16 cellular contexts compared by ENCODE assay signal in the genomic region with DNA sequence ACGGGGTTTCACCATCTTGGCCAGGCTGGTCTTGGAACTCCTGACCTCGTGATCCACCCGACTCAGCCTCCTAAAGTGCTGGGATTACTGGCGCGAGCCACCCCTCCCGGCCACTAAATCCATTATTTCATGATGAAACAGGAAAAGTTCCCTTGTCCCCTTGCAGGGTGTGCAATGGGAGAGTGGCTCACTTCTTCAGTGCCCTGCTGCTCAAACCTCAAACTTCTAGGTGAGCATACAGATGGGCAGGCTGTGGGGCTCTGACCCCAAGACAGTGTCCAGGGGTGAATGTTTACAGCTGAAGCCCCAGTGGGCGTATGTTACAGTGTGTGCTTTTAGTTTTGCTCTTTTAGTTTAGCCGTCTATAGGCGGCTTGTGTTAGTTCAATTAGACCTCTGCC. TPM values are rescaled to one million over a fixed set of nuclear protein-coding genes. Genes with fewer than 3 reads are reported as not detected.
A peak's percentile ranks its signal among the peaks of the same experiment; 100 is the strongest.
DNase-seq lines count a peak whose midpoint lies in the region; ATAC-seq and TF ChIP-seq lines count a peak whose summit lies in the region.
"Had no signal": no experiment of that assay in that cellular context is flagged by ENCODE, and none has a peak within 500 bp of the region (broad histone marks: within the 10 kb centered on the region; RNA-seq: fewer than 3 reads in every experiment).

No MANE protein-coding gene starts in this region.

- H3K9me3 ChIP-seq in Loucy (ENCODE audit: insufficient read depth, low read depth, low read length): no peaks in the 10 kb centered on the region
- no peaks in the 10 kb centered on the region for H3K9me3 ChIP-seq in transverse colon
- H3K9me3 ChIP-seq in CD4-positive, alpha-beta memory T cell (ENCODE audit: control insufficient read depth in 1 of 2, low read length in 2 of 2): no peaks in the 10 kb centered on the region
- H3K9me3 ChIP-seq: pancreas had no signal

- H3K9ac ChIP-seq in Loucy (ENCODE audit: low read depth, low read length, poor library complexity, severe bottlenecking): no peak overlapping the region

- no peaks in the 10 kb centered on the region for H3K36me3 ChIP-seq in Loucy (ENCODE audit: insufficient read depth, low read length)
- no peaks in the 10 kb centered on the region for H3K36me3 ChIP-seq in transverse colon
- H3K36me3 ChIP-seq in CD4-positive, alpha-beta memory T cell (ENCODE audit: insufficient read depth, low read length): no peaks in the 10 kb centered on the region
- H3K36me3 ChIP-seq: pancreas had no signal

- no peak overlapping the region for H3K4me2 ChIP-seq in Loucy (ENCODE audit: low read depth, low read length, poor library complexity, severe bottlenecking)

- no peak for TF ChIP-seq EP300 in transverse colon (IDR thresholded peaks at IDR 0.05; ENCODE audit: low read depth)

- TF ChIP-seq CTCF in Loucy (conservative IDR thresholded peaks at IDR 0.05; ENCODE audit: low read length) (no peak), mesothelial cell of epicardium (IDR thresholded peaks at IDR 0.05; ENCODE audit: unreplicated experiment) (no peak), transverse colon (IDR thresholded peaks at IDR 0.05) (no peak)

- no peaks in the 10 kb centered on the region for H3K9me2 ChIP-seq in Loucy (replicated peaks; ENCODE audit: low read depth, low read length)

- H4K20me1 ChIP-seq in Loucy (ENCODE audit: insufficient read depth, low read length, poor library complexity, severe bottlenecking): no peaks in the 10 kb centered on the region

- ATAC-seq in HG02623 (IDR thresholded peaks at IDR 0.05; ENCODE audit: unreplicated experiment): no peak

- in situ Hi-C loops in transverse colon (cut with MboI; ENCODE audit: low pct_ligation_motif_present in 1 of 4, low pct_unique_long_range_greater_than_20kb in 1 of 4, low sequenced_read_pairs in 3 of 4): no loop called here

- H3K4me1 ChIP-seq in Loucy (ENCODE audit: insufficient read depth, low read length, poor library complexity, severe bottlenecking) (peaks cover 8% of the 10 kb centered on the region), transverse colon (peaks cover 0 to 10% (median 2%) of the 10 kb centered on the region in 4 donors)
- no peaks in the 10 kb centered on the region for H3K4me1 ChIP-seq in CD4-positive, alpha-beta memory T cell (ENCODE audit: insufficient read depth, low read length)
- H3K4me1 ChIP-seq: pancreas had no signal

- H3F3A ChIP-seq in Loucy (ENCODE audit: low read depth): no peaks in the 10 kb centered on the region

- peak overlapping the region; percentile 70 to 85 (median 78) for H3K27ac ChIP-seq in transverse colon
- no peak overlapping the region for H3K27ac ChIP-seq in CD4-positive, alpha-beta memory T cell (ENCODE audit: low read depth, low read length)
- H3K27ac ChIP-seq: pancreas had no signal

- CTCF ChIA-PET in CD4-positive, alpha-beta memory T cell (lab: Charles Lee; ENCODE audit: partially characterized antibody): interaction anchor here (0.7 kb wide), 1 partner anchor 17 kb away, joined by 3 read pairs; no protein-coding TSS in a partner anchor

- H3K4me3 Mint-ChIP-seq in dendritic cell treated with granulocyte-macrophage colony-stimulating factor and Interleukin-4, amounts not matched to agents 40 ng/mL and 50 ng/mL, for 4 days: no peak overlapping the region
- no peak overlapping the region for H3K4me3 Mint-ChIP-seq in mesothelial cell of epicardium
- H3K4me3 Mint-ChIP-seq in CD4-positive, alpha-beta memory T cell: no peak overlapping the region
- H3K4me3 Mint-ChIP-seq: activated naive CD4-positive, alpha-beta T cell treated with anti-CD3 and anti-CD28 coated beads, Interleukin-2, amount 50 U/mL, for 24 hours; stimulated activated naive CD8-positive, alpha-beta T cell treated with anti-CD3 and anti-CD28 coated beads, Interleukin-15, Interleukin-2, amounts not matched to agents 100 ng/mL and 50 ng/mL, for 24 hours had no signal

- H3K4me3 ChIP-seq in Loucy (ENCODE audit: low read length, poor library complexity, severe bottlenecking) (no peak overlapping the region), transverse colon (no peak overlapping the region)
- no peak overlapping the region for H3K4me3 ChIP-seq in CD4-positive, alpha-beta memory T cell (ENCODE audit: low read length in 2 of 2)
- H3K4me3 ChIP-seq: pancreas had no signal

- H3K27me3 ChIP-seq in Loucy (ENCODE audit: insufficient read depth, low read length, poor library complexity, severe bottlenecking): no peaks in the 10 kb centered on the region
- no peaks in the 10 kb centered on the region for H3K27me3 ChIP-seq in transverse colon
- H3K27me3 ChIP-seq in CD4-positive, alpha-beta memory T cell (ENCODE audit: insufficient read depth, low read length): no peaks in the 10 kb centered on the region
- H3K27me3 ChIP-seq: pancreas had no signal

- no peaks in the 10 kb centered on the region for H3K36me3 Mint-ChIP-seq in dendritic cell treated with granulocyte-macrophage colony-stimulating factor and Interleukin-4, amounts not matched to agents 40 ng/mL and 50 ng/mL, for 4 days (ENCODE audit: low read depth)
- peaks cover 3% of the 10 kb centered on the region for H3K36me3 Mint-ChIP-seq in mesothelial cell of epicardium
- H3K36me3 Mint-ChIP-seq in CD4-positive, alpha-beta memory T cell: no peaks in the 10 kb centered on the region
- H3K36me3 Mint-ChIP-seq: activated naive CD4-positive, alpha-beta T cell treated with anti-CD3 and anti-CD28 coated beads, Interleukin-2, amount 50 U/mL, for 24 hours had no signal

- no peaks in the 10 kb centered on the region for H3K79me2 ChIP-seq in Loucy (ENCODE audit: insufficient read depth, low read length)

- WGBS in transverse colon (ENCODE audit: low coverage in 1 of 2), 2 donors: 78% methylated on average over 9 of the region's 9 CpGs; no CpG with 5 or more reads in 1 of the 2 donors

- H3K27ac Mint-ChIP-seq in dendritic cell treated with granulocyte-macrophage colony-stimulating factor and Interleukin-4, amounts not matched to agents 40 ng/mL and 50 ng/mL, for 4 days: peak overlapping the region; percentile 94
- peak overlapping the region; percentile 25 for H3K27ac Mint-ChIP-seq in mesothelial cell of epicardium
- H3K27ac Mint-ChIP-seq in CD4-positive, alpha-beta memory T cell: no peak overlapping the region
- H3K27ac Mint-ChIP-seq: activated naive CD4-positive, alpha-beta T cell treated with anti-CD3 and anti-CD28 coated beads, Interleukin-2, amount 50 U/mL, for 24 hours had no signal

- H3K9me3 Mint-ChIP-seq in dendritic cell treated with granulocyte-macrophage colony-stimulating factor and Interleukin-4, amounts not matched to agents 40 ng/mL and 50 ng/mL, for 4 days: no peaks in the 10 kb centered on the region
- no peaks in the 10 kb centered on the region for H3K9me3 Mint-ChIP-seq in mesothelial cell of epicardium
- no peaks in the 10 kb centered on the region for H3K9me3 Mint-ChIP-seq in CD4-positive, alpha-beta memory T cell
- H3K9me3 Mint-ChIP-seq: activated naive CD4-positive, alpha-beta T cell treated with anti-CD3 and anti-CD28 coated beads, Interleukin-2, amount 50 U/mL, for 24 hours; stimulated activated naive CD8-positive, alpha-beta T cell treated with anti-CD3 and anti-CD28 coated beads, Interleukin-15, Interleukin-2, amounts not matched to agents 100 ng/mL and 50 ng/mL, for 24 hours had no signal

- POLR2A ChIA-PET in CD4-positive, alpha-beta memory T cell (lab: Charles Lee; ENCODE audit: partially characterized antibody): no interaction called here

- DNase-seq in mesothelial cell of epicardium (ENCODE audit: low spot score in 2 of 2, unreplicated experiment in 2 of 2) (no peak), transverse colon (no peak), midbrain (lab: John Stamatoyannopoulos, UW) (no peak)
- no peak for DNase-seq in CD4-positive, alpha-beta memory T cell
- DNase-seq: cortex of kidney; pancreas; RPMI8226; stimulated activated CD4-positive, alpha-beta T cell treated with anti-CD3 and anti-CD28 coated beads, Interleukin-4, amount 100 ng/mL, for 24 hours had no signal

- peak overlapping the region; percentile 83; the same call in 1 of the 2 replicates for H2AFZ ChIP-seq in Loucy (ENCODE audit: low read length)

- peaks cover 23% of the 10 kb centered on the region for H3K4me1 Mint-ChIP-seq in dendritic cell treated with granulocyte-macrophage colony-stimulating factor and Interleukin-4, amounts not matched to agents 40 ng/mL and 50 ng/mL, for 4 days (ENCODE audit: low read depth)
- no peaks in the 10 kb centered on the region for H3K4me1 Mint-ChIP-seq in mesothelial cell of epicardium
- H3K4me1 Mint-ChIP-seq in CD4-positive, alpha-beta memory T cell: no peaks in the 10 kb centered on the region

- H3K27me3 Mint-ChIP-seq in dendritic cell treated with granulocyte-macrophage colony-stimulating factor and Interleukin-4, amounts not matched to agents 40 ng/mL and 50 ng/mL, for 4 days: peaks cover 2% of the 10 kb centered on the region
- no peaks in the 10 kb centered on the region for H3K27me3 Mint-ChIP-seq in mesothelial cell of epicardium (ENCODE audit: low read depth)
- peaks cover 5 to 10% of the 10 kb centered on the region in 2 donors for H3K27me3 Mint-ChIP-seq in CD4-positive, alpha-beta memory T cell
- H3K27me3 Mint-ChIP-seq: activated naive CD4-positive, alpha-beta T cell treated with anti-CD3 and anti-CD28 coated beads, Interleukin-2, amount 50 U/mL, for 24 hours; stimulated activated naive CD8-positive, alpha-beta T cell treated with anti-CD3 and anti-CD28 coated beads, Interleukin-15, Interleukin-2, amounts not matched to agents 100 ng/mL and 50 ng/mL, for 24 hours had no signal

- intact Hi-C loops in dendritic cell treated with granulocyte-macrophage colony-stimulating factor and Interleukin-4, amounts not matched to agents 40 ng/mL and 50 ng/mL, for 4 days (cut with micrococcal nuclease): no loop called here
- intact Hi-C loops in transverse colon (cut with DNase I; ENCODE audit: low total_unique reads): no loop called here
- intact Hi-C loops in CD4-positive, alpha-beta memory T cell (cut with micrococcal nuclease): no loop called here

- no peak for TF ChIP-seq POLR2A in transverse colon (IDR thresholded peaks at IDR 0.05)

RNA-seq across cellular contexts. Expression of a gene that starts 34.7 kb away (rescaled TPM):
- 54.5 to 57.1 TPM (median 54.8 TPM) in 3 replicates for total RNA-seq in mesothelial cell of epicardium
- 10 to 100 TPM; 12.0 to 18.7 (median 14.7) TPM for total RNA-seq in transverse colon
- total RNA-seq in CD4-positive, alpha-beta memory T cell: not detected
- not detected for polyA plus RNA-seq in CD4-positive, alpha-beta memory T cell

RNA-seq across cellular contexts. Expression of a gene that starts 36.6 kb away (rescaled TPM):
- total RNA-seq in mesothelial cell of epicardium: 8.5 to 10.1 TPM (median 9.2 TPM) in 3 replicates
- total RNA-seq in transverse colon: 1 to 10 TPM in 1 of 4 donors, under 1 TPM in 3; 0.37 to 2.0 (median 0.72) TPM
- total RNA-seq in CD4-positive, alpha-beta memory T cell: under 1 TPM; 0.72 to 0.90 TPM
- under 1 TPM; 0.03 to 0.09 TPM for polyA plus RNA-seq in CD4-positive, alpha-beta memory T cell

RNA-seq across cellular contexts. Expression of a gene that starts 52.3 kb away (rescaled TPM):
- total RNA-seq in mesothelial cell of epicardium (0.57 TPM in 1 of 3 replicates, not detected in the others), transverse colon (under 1 TPM in 1 of 4 donors, not detected in 3; 0.96 TPM)
- total RNA-seq in CD4-positive, alpha-beta memory T cell: not detected
- not detected for polyA plus RNA-seq in CD4-positive, alpha-beta memory T cell
- total RNA-seq: activated CD8-positive, alpha-beta memory T cell treated with anti-CD3 and anti-CD28 coated beads for 36 hours; left lobe of liver; NCI-H460 had no signal

Comparison
In these comparisons a context has a peak if more than half of its experiments do, and no peak if none do; other contexts are left out.
1. H3K27ac Mint-ChIP-seq: peak in dendritic cell treated with granulocyte-macrophage colony-stimulating factor and Interleukin-4, amounts not matched to agents 40 ng/mL and 50 ng/mL, for 4 days (single experiment) and mesothelial cell of epicardium (single experiment); none in CD4-positive, alpha-beta memory T cell (0 of 7).
2. RNA of a gene that starts 34.7 kb away (total RNA-seq): 54.5 to 57.1 TPM in mesothelial cell of epicardium and 12.0 to 18.7 TPM in transverse colon; not detected in CD4-positive, alpha-beta memory T cell; every median in the first group is over 10 times any median in the second.